In the genomic region with DNA sequence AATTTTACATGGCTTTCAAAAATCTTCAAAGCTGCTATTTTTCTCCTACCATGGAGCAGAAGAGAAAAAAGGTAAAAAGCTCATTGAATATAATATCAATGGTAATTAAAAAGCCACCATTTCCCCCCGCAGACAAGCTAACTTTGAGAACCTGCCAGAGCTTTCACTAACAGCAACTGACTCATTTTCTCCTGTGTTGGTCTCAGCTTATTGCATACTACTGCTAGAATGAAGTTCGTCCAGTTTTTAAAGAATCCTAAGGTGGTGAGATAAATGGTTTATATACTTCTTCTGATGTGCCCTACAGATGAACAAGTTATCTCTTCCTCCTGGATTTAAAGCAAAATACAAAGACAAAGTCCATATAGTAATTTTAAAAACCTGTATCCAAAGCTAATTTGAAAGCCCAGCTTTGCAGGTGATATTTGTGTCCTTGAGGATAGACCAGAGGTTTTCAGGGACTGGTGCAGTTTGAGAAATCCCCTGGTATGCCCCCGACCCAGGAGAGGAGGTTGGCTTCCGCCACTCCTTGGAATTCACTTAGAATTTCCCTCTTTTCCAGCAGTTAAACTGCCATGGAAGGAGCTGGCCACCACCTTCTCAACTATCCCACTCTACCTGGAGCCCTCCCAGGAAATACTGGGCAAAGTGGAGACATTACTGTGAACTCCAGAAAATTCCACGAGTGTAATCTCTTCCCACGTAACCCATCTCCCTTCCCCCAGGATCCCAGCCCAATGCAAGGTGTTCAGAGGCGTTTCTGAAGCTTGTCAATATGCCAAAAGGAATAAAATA, we compare ENCODE assay signal across 12 cellular contexts. TPM values are rescaled to one million over a fixed set of nuclear protein-coding genes. Genes with fewer than 3 reads are reported as not detected.
DNase-seq lines count a peak whose midpoint lies in the region; ATAC-seq and TF ChIP-seq lines count a peak whose summit lies in the region.
"Had no signal": no experiment of that assay in that cellular context is flagged by ENCODE, and none has a peak within 500 bp of the region (broad histone marks: within the 10 kb centered on the region; RNA-seq: fewer than 3 reads in every experiment).

No MANE protein-coding gene starts in this region.

- peak overlapping the region; percentile 92 for H3K27ac ChIP-seq in SK-N-MC
- H3K27ac ChIP-seq in esophagus muscularis mucosa (replicated peaks in 1 of 4) = peak overlapping the region in 3 of 4 donors; percentile 17 to 40 (median 34)
- H3K27ac ChIP-seq in neutrophil = peak overlapping the region; percentile 15
- H3K27ac ChIP-seq: heart left ventricle, HL-60, RWPE1 had no signal

- no peak for TF ChIP-seq EP300 in esophagus muscularis mucosa (IDR thresholded peaks at IDR 0.05)

- no peaks in the 10 kb centered on the region for H3K9me3 Mint-ChIP-seq in Calu3 (ENCODE audit: low read depth, unreplicated experiment)
- H3K9me3 Mint-ChIP-seq: CD14-positive monocyte had no signal

- intact Hi-C loops in esophagus muscularis mucosa (cut with DNase I) (loop anchor here (10.0 kb wide), 1 partner anchor 60 kb away; no protein-coding TSS in a partner anchor), Calu3 (cut with micrococcal nuclease; ENCODE audit: unreplicated experiment) (no loop called here)

- peaks cover 7 to 37% (median 30%) of the 10 kb centered on the region in 4 donors for H3K4me1 ChIP-seq in esophagus muscularis mucosa
- H3K4me1 ChIP-seq in neutrophil (ENCODE audit: control insufficient read depth in 1 of 2, insufficient read depth in 1 of 2, low read depth in 1 of 2, low read length in 1 of 2) = peaks cover 3 to 4% of the 10 kb centered on the region in 2 experiments

- H3K4me1 Mint-ChIP-seq in Calu3 (ENCODE audit: low read depth, unreplicated experiment) = no peaks in the 10 kb centered on the region

- H3K4me3 Mint-ChIP-seq in Calu3 (ENCODE audit: low read depth, unreplicated experiment) = no peak overlapping the region
- H3K4me3 Mint-ChIP-seq: CD14-positive monocyte had no signal

- H3K9ac ChIP-seq in SK-N-MC (ENCODE audit: insufficient read length) = peak overlapping the region; percentile 59

- H3K9me3 ChIP-seq in SK-N-MC (ENCODE audit: low read depth, low read length) (no peaks in the 10 kb centered on the region), esophagus muscularis mucosa (no peaks in the 10 kb centered on the region), neutrophil (no peaks in the 10 kb centered on the region)
- H3K9me3 ChIP-seq: heart left ventricle, tibial artery had no signal

- no peak for TF ChIP-seq POLR2A in esophagus muscularis mucosa (IDR thresholded peaks at IDR 0.05; ENCODE audit: low read depth)

- H3K36me3 Mint-ChIP-seq in Calu3 (ENCODE audit: insufficient read depth, unreplicated experiment) = no peaks in the 10 kb centered on the region

- H3K36me3 ChIP-seq in SK-N-MC (ENCODE audit: insufficient read depth, low read length) = peaks cover 34% of the 10 kb centered on the region
- H3K36me3 ChIP-seq in esophagus muscularis mucosa = peaks cover 0 to 23% (median 11%) of the 10 kb centered on the region in 4 donors
- H3K36me3 ChIP-seq in neutrophil = peaks cover 58% of the 10 kb centered on the region

- DNase-seq in GM13977 (ENCODE audit: low spot score) = no peak
- DNase-seq in SK-N-MC (ENCODE audit: low read depth, low spot score) = no peak
- DNase-seq in esophagus muscularis mucosa (ENCODE audit: extremely low spot score) = peak; percentile 68
- no peak for DNase-seq in Calu3
- DNase-seq in T1000 (lab: John Stamatoyannopoulos, UW) = no peak

- H3K4me3 ChIP-seq in SK-N-MC (peak overlapping the region; percentile 54), esophagus muscularis mucosa (no peak overlapping the region), neutrophil (ENCODE audit: low read depth in 1 of 2, low read length in 1 of 2) (no peak overlapping the region)
- H3K4me3 ChIP-seq: heart left ventricle, tibial artery had no signal

- no peak overlapping the region for H3K27ac Mint-ChIP-seq in Calu3 (ENCODE audit: unreplicated experiment)

- in situ Hi-C loops in GM13977 (cut with MboI; ENCODE audit: low pct_unique_long_range_greater_than_20kb, low sequenced_read_pairs, unreplicated experiment) = loop anchor here (10.0 kb wide), 1 partner anchor 540 kb away; no protein-coding TSS in a partner anchor

- 39% methylated on average over 5 of the region's 7 CpGs for WGBS in esophagus muscularis mucosa

- ATAC-seq in HG02610 (IDR thresholded peaks at IDR 0.05; ENCODE audit: unreplicated experiment) = no peak

- CTCF ChIA-PET in Calu3 (lab: Charles Lee) = interaction anchor here (0.6 to 2.9 kb wide), 22 partner anchors 8 to 1220 kb away, joined by 3 to 111 read pairs (median 4); partner anchors contain the start of genes LCLAT1 and YPEL5

- no TSS peak for BruUV-seq in Calu3 (replicated peaks; lab: Mats Ljungman, UMichigan)

- peaks cover 21% of the 10 kb centered on the region for H3K27me3 Mint-ChIP-seq in Calu3 (ENCODE audit: unreplicated experiment)

- TF ChIP-seq CTCF in GM13977 (IDR thresholded peaks at IDR 0.05; ENCODE audit: extremely low read depth, insufficient read depth, missing control alignments) = peak; percentile 13
- no peak for TF ChIP-seq CTCF in esophagus muscularis mucosa (IDR thresholded peaks at IDR 0.05)
- TF ChIP-seq CTCF in neutrophil (IDR thresholded peaks at IDR 0.05) = no peak
- no peak for TF ChIP-seq CTCF in Calu3 (IDR thresholded peaks at IDR 0.05; ENCODE audit: unreplicated experiment)

- H3K27me3 ChIP-seq in esophagus muscularis mucosa (no peaks in the 10 kb centered on the region), neutrophil (no peaks in the 10 kb centered on the region)
- H3K27me3 ChIP-seq: heart left ventricle, tibial artery had no signal

RNA-seq across cellular contexts. Expression of gene YPEL5, which starts 17.5 kb away (rescaled TPM):
- total RNA-seq in esophagus muscularis mucosa = 100 to 1,000 TPM in 3 of 4 donors, 10 to 100 TPM in 1; 96.0 to 148 (median 109) TPM
- total RNA-seq in Calu3 (2022) = 23.0 and 27.4 TPM in 2 replicates

Comparison
In these comparisons a context has a peak if more than half of its experiments do, and no peak if none do; other contexts are left out.
1. H3K27ac ChIP-seq: peak in every context shown above with its lines; median percentile 92 in SK-N-MC; 34 in esophagus muscularis mucosa; 15 in neutrophil.